9 cellular contexts compared by ENCODE assay signal in the genomic region with DNA sequence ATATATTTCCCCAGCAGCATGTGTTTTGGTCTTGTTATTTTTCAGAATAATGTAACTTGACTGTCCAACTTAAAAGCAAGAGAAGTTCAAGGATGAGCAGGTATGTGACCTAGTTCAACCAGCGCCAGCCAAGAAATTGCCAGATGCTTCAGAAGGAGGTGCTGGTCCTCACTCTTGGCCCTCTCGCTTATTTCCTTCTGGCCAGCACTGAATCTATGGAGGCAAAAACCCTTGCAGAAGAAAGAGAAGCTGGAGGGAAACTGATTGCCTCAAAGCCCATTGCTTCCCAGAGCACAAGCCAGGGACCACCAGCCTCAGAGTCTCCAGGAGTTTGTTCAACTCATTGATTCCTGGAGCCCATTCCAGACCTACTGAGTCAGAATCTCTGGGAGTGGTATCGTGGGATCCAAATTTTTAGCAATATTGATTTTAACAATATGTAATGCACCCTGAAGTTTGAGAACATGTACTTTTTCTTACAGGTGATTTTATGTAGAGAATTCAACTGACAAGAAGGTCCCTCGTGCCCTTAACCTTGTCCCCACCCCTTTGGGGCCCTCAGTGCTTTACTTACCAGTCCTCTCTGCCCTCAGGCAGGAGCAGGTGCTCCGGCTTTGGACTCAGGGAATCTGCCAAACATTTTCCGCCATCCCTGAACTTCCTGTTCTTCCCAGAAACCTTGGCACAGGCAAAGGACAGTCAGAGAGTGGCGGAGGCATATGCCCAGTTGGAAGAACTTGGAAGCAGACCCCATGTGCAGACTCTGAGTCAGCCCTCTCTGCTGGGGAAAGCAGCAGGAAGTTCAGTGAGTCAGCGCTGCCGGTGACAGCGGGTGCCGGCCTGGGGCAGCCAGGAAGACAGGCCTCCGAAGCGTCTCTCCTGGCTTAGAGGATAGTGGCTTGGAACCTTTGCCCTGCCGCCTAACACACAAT. TPM values are rescaled to one million over a fixed set of nuclear protein-coding genes. Genes with fewer than 3 reads are reported as not detected.
DNase-seq lines count a peak whose midpoint lies in the region; ATAC-seq and TF ChIP-seq lines count a peak whose summit lies in the region.
"Had no signal": no experiment of that assay in that cellular context is flagged by ENCODE, and none has a peak within 500 bp of the region (broad histone marks: within the 10 kb centered on the region; RNA-seq: fewer than 3 reads in every experiment).

No MANE protein-coding gene starts in this region.

- no peaks in the 10 kb centered on the region for H3K9me3 ChIP-seq in lower lobe of right lung
- H3K9me3 ChIP-seq: neutrophil had no signal

- intact Hi-C loops in lower lobe of right lung (cut with DNase I), result no loop called here

- H3K27ac ChIP-seq in lower lobe of right lung, result no peak overlapping the region
- H3K27ac ChIP-seq: neutrophil had no signal

- no peaks in the 10 kb centered on the region for H3K4me1 ChIP-seq in lower lobe of right lung

- DNase-seq in EL, result peak; percentile 97
- peak; percentile 86 to 95 for DNase-seq in SW 1271 (lab: John Stamatoyannopoulos, UW)
- peak; percentile 83 for DNase-seq in cerebellum (ENCODE audit: low spot score)
- DNase-seq in lower lobe of right lung, result peak; percentile 45
- DNase-seq in stromal cell of bone marrow (ENCODE audit: low read depth), result peak; percentile 86
- no peak for DNase-seq in GM20000 (ENCODE audit: low spot score)
- DNase-seq in NCI-H510A (lab: John Stamatoyannopoulos, UW), result no peak

- peak; percentile 44 for ATAC-seq in HG02981 (IDR thresholded peaks at IDR 0.05; ENCODE audit: unreplicated experiment)
- peak; percentile 70 to 82 for ATAC-seq in lower lobe of right lung

- no peaks in the 10 kb centered on the region for H3K27me3 ChIP-seq in lower lobe of right lung (ENCODE audit: low read depth)

- H3K36me3 ChIP-seq in lower lobe of right lung, result no peaks in the 10 kb centered on the region
- H3K36me3 ChIP-seq: neutrophil had no signal

- no peak for TF ChIP-seq CTCF in lower lobe of right lung (IDR thresholded peaks at IDR 0.05)
- no peak for TF ChIP-seq CTCF in GM20000 (IDR thresholded peaks at IDR 0.05; ENCODE audit: extremely low read depth, missing control alignments)

- H3K4me3 ChIP-seq in lower lobe of right lung, result no peak overlapping the region

RNA-seq across cellular contexts. Expression of a gene that starts 10.3 kb away (rescaled TPM):
- 0.18 TPM for total RNA-seq in cerebellum
- not detected for total RNA-seq in lower lobe of right lung

RNA-seq across cellular contexts. Expression of a gene that starts 49.9 kb away (rescaled TPM):
- 41.5 TPM for total RNA-seq in cerebellum
- total RNA-seq in lower lobe of right lung, result 28.2 TPM

Comparison
In these comparisons a context has a peak if more than half of its experiments do, and no peak if none do; other contexts are left out.
1. DNase-seq: peak in EL (single experiment), SW 1271 (2 of 2), cerebellum (single experiment), lower lobe of right lung (single experiment) and stromal cell of bone marrow (single experiment); none in GM20000 (single experiment) and NCI-H510A (single experiment).